ENCODE assay signal across 26 cellular contexts in the genomic region with DNA sequence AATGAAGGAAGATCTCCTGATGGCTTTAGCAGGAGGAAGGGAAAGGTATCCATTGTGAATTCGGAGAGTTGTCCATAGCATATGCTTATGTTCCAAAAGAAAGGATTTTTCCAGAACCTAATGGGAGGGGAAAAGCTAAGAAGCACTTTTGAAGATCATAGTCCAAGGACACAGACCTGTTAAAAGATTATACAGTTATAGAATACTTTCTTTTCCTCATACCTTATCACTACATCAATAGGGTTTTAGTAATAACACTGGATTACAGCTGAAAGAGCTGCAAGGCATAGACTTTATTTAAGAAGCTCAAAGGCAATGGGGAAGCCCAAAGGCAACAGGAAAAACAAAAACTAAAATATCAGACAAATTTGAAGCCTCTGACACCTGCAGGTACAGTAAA.
"Had no signal": no experiment of that assay in that cellular context is flagged by ENCODE, and none has a peak within 500 bp of the region (broad histone marks: within the 10 kb centered on the region; RNA-seq: fewer than 3 reads in every experiment).

No MANE protein-coding gene starts in this region.

- H3K36me3 ChIP-seq: stomach, suprapubic skin, thoracic aorta, thyroid gland, tibial artery, tibial nerve, transverse colon, upper lobe of left lung, upper lobe of right lung, uterus, vagina had no signal

- H3K9me3 ChIP-seq: suprapubic skin, testis, thoracic aorta, thyroid gland, upper lobe of right lung, vagina had no signal

- H3K4me1 ChIP-seq: stomach, suprapubic skin, testis, thyroid gland, tibial artery, tibial nerve, upper lobe of left lung, upper lobe of right lung, uterus, vagina had no signal

- ATAC-seq: stimulated activated effector memory CD8-positive, alpha-beta T cell treated with anti-CD3 and anti-CD28 coated beads, Interleukin-12 subunit alpha, Interleukin-12 subunit beta, amount 100 ng/mL, for 72 hours; stimulated activated memory B cell treated with anti-CD40 and anti-IgM and Interleukin-4, amounts not matched to agents 10 μg/mL and 1 μg/mL and 100 μg/mL, for 72 hours; stimulated activated naive B cell treated with anti-CD40 and anti-IgM and Interleukin-4, amounts not matched to agents 10 μg/mL and 1 μg/mL and 100 μg/mL, for 72 hours; stimulated activated naive CD8-positive, alpha-beta T cell treated with anti-CD3 and anti-CD28 coated beads, Interleukin-15, amount 100 ng/mL, for 72 hours; stimulated activated naive CD8-positive, alpha-beta T cell treated with anti-CD3 and anti-CD28 coated beads, Interleukin-15, Interleukin-2, amounts not matched to agents 100 U/mL and 50 U/mL, for 24 hours; upper lobe of right lung had no signal

- H3K4me3 ChIP-seq: stomach, suprapubic skin, testis, thoracic aorta, thyroid gland, tibial artery, tibial nerve, transverse colon, upper lobe of left lung, upper lobe of right lung, uterus, vagina had no signal

- DNase-seq: stimulated activated CD4-positive, alpha-beta T cell treated with anti-CD3 and anti-CD28 coated beads, Interleukin-2, amount 100 ng/mL, for 48 hours; stimulated activated CD4-positive, alpha-beta T cell treated with anti-CD3 and anti-CD28 coated beads, Interleukin-4, amount 100 ng/mL, for 1 hour; stimulated activated CD4-positive, alpha-beta T cell treated with anti-CD3 and anti-CD28 coated beads, Interleukin-4, amount 100 ng/mL, for 24 hours; stimulated activated CD4-positive, alpha-beta T cell treated with anti-CD3 and anti-CD28 coated beads, Interleukin-4, amount 100 ng/mL, for 4 hours; stimulated activated CD8-positive, alpha-beta memory T cell treated with anti-CD3 and anti-CD28 coated beads, Interleukin-4, amount 100 ng/mL, for 48 hours; stimulated activated naive B cell treated with anti-CD40 and anti-IgM and Interleukin-4, amounts not matched to agents 10 μg/mL and 1 μg/mL and 100 μg/mL, for 72 hours; stimulated activated naive CD4-positive, alpha-beta T cell; stimulated activated naive CD4-positive, alpha-beta T cell treated with Interleukin-2 at 50 U/mL for 16 hours; stimulated activated naive CD8-positive, alpha-beta T cell treated with anti-CD3 and anti-CD28 coated beads, Interleukin-15, amount 100 ng/mL, for 72 hours; stimulated activated naive CD8-positive, alpha-beta T cell treated with anti-CD3 and anti-CD28 coated beads, Interleukin-15, Interleukin-2, amounts not matched to agents 100 U/mL and 50 U/mL, for 24 hours; stomach; substantia nigra; testis; thyroid gland; tibial artery; transverse colon; trophoblast cell; upper lobe of left lung; upper lobe of right lung; uterus had no signal
